In the genomic region with DNA sequence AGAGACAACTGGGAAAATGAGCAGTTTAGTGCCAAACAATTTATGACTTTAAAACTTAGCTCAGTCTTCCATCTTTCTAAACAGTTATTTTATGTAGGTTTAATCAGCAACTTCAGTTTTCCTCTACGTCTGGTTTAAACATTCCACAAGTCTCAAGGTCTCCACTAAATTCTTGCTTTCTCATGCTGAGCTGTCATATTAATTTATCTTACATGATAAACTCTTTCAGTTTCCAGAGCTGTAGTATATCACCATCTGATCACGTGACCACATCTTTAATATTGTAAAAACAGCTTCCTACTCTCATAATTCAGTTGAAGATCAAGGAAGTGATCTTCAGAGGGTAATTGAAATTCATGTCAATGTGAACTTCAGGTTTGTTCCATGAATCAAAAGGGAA, we compare ENCODE assay signal across 1 cellular context.
TF ChIP-seq lines count a peak whose summit lies in the region.

No MANE protein-coding gene starts in this region.

TF ChIP-seq in A549, 52 proteins besides CTCF, POLR2A, EP300 and RAD21 (continued from another document):
- TF ChIP-seq, protein P1, sequence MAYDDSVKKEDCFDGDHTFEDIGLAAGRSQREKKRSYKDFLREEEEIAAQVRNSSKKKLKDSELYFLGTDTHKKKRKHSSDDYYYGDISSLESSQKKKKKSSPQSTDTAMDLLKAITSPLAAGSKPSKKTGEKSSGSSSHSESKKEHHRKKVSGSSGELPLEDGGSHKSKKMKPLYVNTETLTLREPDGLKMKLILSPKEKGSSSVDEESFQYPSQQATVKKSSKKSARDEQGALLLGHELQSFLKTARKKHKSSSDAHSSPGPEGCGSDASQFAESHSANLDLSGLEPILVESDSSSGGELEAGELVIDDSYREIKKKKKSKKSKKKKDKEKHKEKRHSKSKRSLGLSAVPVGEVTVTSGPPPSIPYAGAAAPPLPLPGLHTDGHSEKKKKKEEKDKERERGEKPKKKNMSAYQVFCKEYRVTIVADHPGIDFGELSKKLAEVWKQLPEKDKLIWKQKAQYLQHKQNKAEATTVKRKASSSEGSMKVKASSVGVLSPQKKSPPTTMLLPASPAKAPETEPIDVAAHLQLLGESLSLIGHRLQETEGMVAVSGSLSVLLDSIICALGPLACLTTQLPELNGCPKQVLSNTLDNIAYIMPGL (CRISPR knock-in tag; IDR thresholded peaks at IDR 0.05; ENCODE audit: borderline replicate concordance), result no peak
